Comparison of ENCODE assay signal across 8 cellular contexts in genomic region chr10:124741281-124741921, GRCh38. TPM values are rescaled to one million over a fixed set of nuclear protein-coding genes. Genes with fewer than 3 reads are reported as not detected.
DNase-seq lines count a peak whose midpoint lies in the region; ATAC-seq and TF ChIP-seq lines count a peak whose summit lies in the region.

No MANE protein-coding gene starts in this region.

- peak overlapping the region; percentile 65; the same call in 1 of the 2 replicates for H3K4me3 ChIP-seq in HUES6 (ENCODE audit: low read depth, low read length)
- no peak overlapping the region for H3K4me3 ChIP-seq in fibroblast of villous mesenchyme (ENCODE audit: low read depth, low read length)
- H3K4me3 ChIP-seq in neuronal stem cell (ENCODE audit: low read length in 2 of 2) = no peak overlapping the region
- peak overlapping the region; percentile 95 for H3K4me3 ChIP-seq in thymus (ENCODE audit: low read length)

- no peak overlapping the region for H3K4ac ChIP-seq in neuronal stem cell (ENCODE audit: low read length)

- H2BK15ac ChIP-seq in neuronal stem cell (ENCODE audit: low read length) = no peak overlapping the region

- no peak overlapping the region for H2AFZ ChIP-seq in neuronal stem cell (ENCODE audit: low read length)

- H4K8ac ChIP-seq in neuronal stem cell (ENCODE audit: low read depth, low read length) = no peak overlapping the region

- peaks cover 8% of the 10 kb centered on the region for H3K79me1 ChIP-seq in neuronal stem cell (ENCODE audit: low read depth, low read length)

- H4K91ac ChIP-seq in neuronal stem cell (ENCODE audit: low read depth, low read length, poor library complexity) = no peak overlapping the region

- no peaks in the 10 kb centered on the region for H3K36me3 ChIP-seq in HUES6 (ENCODE audit: control insufficient read depth, insufficient read depth, low read length)
- peaks cover 0 to 7% of the 10 kb centered on the region in 2 donors for H3K36me3 ChIP-seq in neuronal stem cell (replicated peaks in 1 of 2; ENCODE audit: control insufficient read depth in 2 of 2, insufficient read depth in 2 of 2, low read length in 2 of 2)
- no peaks in the 10 kb centered on the region for H3K36me3 ChIP-seq in thymus (ENCODE audit: control insufficient read depth, insufficient read depth)

- H3K27me3 ChIP-seq in HUES6 (ENCODE audit: control insufficient read depth, insufficient read depth, low read length) (peaks cover 9% of the 10 kb centered on the region; the same call in 1 of the 2 replicates), neuronal stem cell (ENCODE audit: control insufficient read depth in 3 of 3, insufficient read depth in 3 of 3, low read depth in 1 of 3, low read length in 3 of 3) (no peaks in the 10 kb centered on the region), thymus (ENCODE audit: control insufficient read depth, insufficient read depth) (no peaks in the 10 kb centered on the region)

- no peak overlapping the region for H2BK12ac ChIP-seq in neuronal stem cell (ENCODE audit: low read length)

- no peak overlapping the region for H3K4me2 ChIP-seq in neuronal stem cell (ENCODE audit: insufficient read depth, low read length, poor library complexity, severe bottlenecking)

- H3K27ac ChIP-seq in HUES6 (ENCODE audit: low read depth, low read length) = no peak overlapping the region
- H3K27ac ChIP-seq in neuronal stem cell (replicated peaks; ENCODE audit: low read length) = peak overlapping the region; percentile 56
- peak overlapping the region; percentile 93 for H3K27ac ChIP-seq in thymus (ENCODE audit: low read depth)

- TF ChIP-seq CTCF in fibroblast of villous mesenchyme (IDR thresholded peaks at IDR 0.05; ENCODE audit: insufficient read depth, low read depth, low read length) = peak; percentile 82

- H3K4me1 ChIP-seq in HUES6 (ENCODE audit: control insufficient read depth, insufficient read depth, low read length) (peaks cover 72% of the 10 kb centered on the region), neuronal stem cell (ENCODE audit: control insufficient read depth in 2 of 2, insufficient read depth in 1 of 2, low read depth in 1 of 2, low read length in 2 of 2) (peaks cover 32 to 62% of the 10 kb centered on the region in 2 donors), thymus (ENCODE audit: control insufficient read depth, insufficient read depth, low read length) (peaks cover 46% of the 10 kb centered on the region)

- no CpG with 5 or more reads among the region's 13 CpGs for WGBS in neuronal stem cell (ENCODE audit: extremely low coverage in 2 of 2, insufficient read length in 2 of 2, insufficient replicate concordance in 1 of 2), 2 donors
- WGBS in thymus = 32% methylated on average over 13 of the region's 13 CpGs

- no peak overlapping the region for H2BK5ac ChIP-seq in neuronal stem cell (ENCODE audit: low read length)

- H3K9ac ChIP-seq in HUES6 (ENCODE audit: low read length) (no peak overlapping the region), neuronal stem cell (ENCODE audit: low read depth, low read length, poor library complexity) (no peak overlapping the region)

- H2AK5ac ChIP-seq in neuronal stem cell (ENCODE audit: low read depth, low read length) = no peak overlapping the region

- no peak overlapping the region for H2BK120ac ChIP-seq in neuronal stem cell (ENCODE audit: low read depth, low read length)

- ATAC-seq in GM19467 (IDR thresholded peaks at IDR 0.05; ENCODE audit: unreplicated experiment) = peak; percentile 36

- H3K9me3 ChIP-seq in HUES6 (ENCODE audit: control insufficient read depth, insufficient read depth, low read depth, low read length) (no peaks in the 10 kb centered on the region), neuronal stem cell (replicated peaks in 1 of 2; ENCODE audit: control insufficient read depth in 2 of 2, insufficient read depth in 1 of 2, low read depth in 1 of 2, low read length in 2 of 2) (no peaks in the 10 kb centered on the region), thymus (ENCODE audit: control insufficient read depth) (no peaks in the 10 kb centered on the region)

- H3K18ac ChIP-seq in neuronal stem cell (ENCODE audit: low read length) = no peak overlapping the region

- H3K14ac ChIP-seq in neuronal stem cell (ENCODE audit: low read length) = no peak overlapping the region

- peak; percentile 29 for DNase-seq in COR-L47 (lab: John Stamatoyannopoulos, UW)
- DNase-seq in RPMI8226 = peak; percentile 84
- DNase-seq in activated gamma-delta T cell treated with anti-CD3 and anti-CD28 coated beads, Interleukin-2, amount 50 U/mL, for 16 hours (ENCODE audit: low read depth) = peak; percentile 69
- DNase-seq in fibroblast of villous mesenchyme (ENCODE audit: low read depth) = peak; percentile 86
- peak; percentile 79 for DNase-seq in neuronal stem cell (ENCODE audit: low spot score)

- no peak overlapping the region for H3K23ac ChIP-seq in neuronal stem cell (ENCODE audit: low read depth, low read length, poor library complexity)

RNA-seq across cellular contexts. Expression of gene FAM53B, which starts 2.8 kb away (rescaled TPM):
- 13.4 and 13.9 TPM in 2 replicates for total RNA-seq in fibroblast of villous mesenchyme
- 15.1 TPM for polyA plus RNA-seq in neuronal stem cell (2013, experiment 1 of 2)
- 15.7 TPM for polyA plus RNA-seq in neuronal stem cell (2013, experiment 2 of 2)
- polyA plus RNA-seq in thymus = 46.2 TPM

RNA-seq across cellular contexts. Expression of gene EEF1AKMT2, which starts 50.3 kb away (rescaled TPM):
- 19.9 and 20.0 TPM in 2 replicates for total RNA-seq in fibroblast of villous mesenchyme
- 17.4 TPM for polyA plus RNA-seq in neuronal stem cell (2013, experiment 1 of 2)
- 19.7 TPM for polyA plus RNA-seq in neuronal stem cell (2013, experiment 2 of 2)
- 27.3 TPM for polyA plus RNA-seq in thymus

Comparison
In these comparisons a context has a peak if more than half of its experiments do, and no peak if none do; other contexts are left out.
1. DNase-seq: peak in every context shown above with its lines; median percentile 86 in fibroblast of villous mesenchyme; 84 in RPMI8226; 79 in neuronal stem cell; 69 in activated gamma-delta T cell treated with anti-CD3 and anti-CD28 coated beads, Interleukin-2, amount 50 U/mL, for 16 hours; 29 in COR-L47.
2. H3K4me3 ChIP-seq: peak in HUES6 (single experiment) and thymus (single experiment); none in fibroblast of villous mesenchyme (single experiment) and neuronal stem cell (0 of 2).